ENCODE assay signal across 25 cellular contexts in the genomic region with DNA sequence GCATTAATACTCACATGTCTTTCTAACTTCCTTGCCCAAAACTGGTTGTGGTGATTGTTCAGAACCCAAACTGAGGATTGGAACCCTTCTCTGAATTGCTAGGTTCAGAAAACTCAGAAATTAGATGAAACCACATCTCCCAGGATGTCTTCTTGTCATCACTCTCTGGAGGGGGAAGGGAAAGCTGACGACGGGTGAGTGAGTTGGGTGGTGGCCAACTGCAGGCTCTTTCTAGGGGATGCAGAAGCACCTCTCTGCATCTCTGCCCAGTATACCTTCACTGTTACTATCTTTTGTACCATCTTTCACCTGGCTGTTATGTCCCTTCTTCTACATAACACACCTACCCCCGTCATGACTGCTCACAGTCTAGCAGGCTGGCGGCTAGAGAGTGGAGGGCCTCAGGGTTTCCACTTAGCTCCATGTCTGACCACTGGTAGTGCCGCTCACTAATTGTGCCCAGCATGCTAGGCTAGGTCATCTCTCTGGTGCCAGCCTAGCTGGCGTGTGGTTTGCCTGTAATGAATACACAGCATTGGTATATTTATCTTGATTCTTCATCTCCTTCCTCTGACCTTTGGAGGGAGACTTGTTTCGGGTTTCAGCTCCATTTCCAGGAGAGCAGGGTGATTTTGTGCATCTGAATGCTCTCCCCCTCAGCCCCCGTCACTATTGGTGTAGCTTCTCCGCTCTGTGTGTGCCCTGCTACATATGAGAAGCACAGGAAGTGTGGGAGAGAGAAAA. TPM values are rescaled to one million over a fixed set of nuclear protein-coding genes. Genes with fewer than 3 reads are reported as not detected.
A peak's percentile ranks its signal among the peaks of the same experiment; 100 is the strongest.
DNase-seq lines count a peak whose midpoint lies in the region; ATAC-seq, FAIRE-seq and TF ChIP-seq lines count a peak whose summit lies in the region.
"Had no signal": no experiment of that assay in that cellular context is flagged by ENCODE, and none has a peak within 500 bp of the region (broad histone marks: within the 10 kb centered on the region; RNA-seq: fewer than 3 reads in every experiment).

No MANE protein-coding gene starts in this region.

- H3K4me3 Mint-ChIP-seq in activated CD8-positive, alpha-beta T cell treated with anti-CD3 and anti-CD28 coated beads for 36 hours, result no peak overlapping the region
- H3K4me3 Mint-ChIP-seq: CD8-positive, alpha-beta T cell; T-cell had no signal

- no peaks in the 10 kb centered on the region for H3K9me3 Mint-ChIP-seq in activated CD8-positive, alpha-beta T cell treated with anti-CD3 and anti-CD28 coated beads for 36 hours
- H3K9me3 Mint-ChIP-seq: CD8-positive, alpha-beta T cell; T-cell had no signal

- FAIRE-seq in GM12892 (lab: Jason Lieb, UNC), result peak; percentile 84
- FAIRE-seq: astrocyte had no signal

- H3K27me3 ChIP-seq in Loucy (ENCODE audit: insufficient read depth, low read length, poor library complexity, severe bottlenecking), result no peaks in the 10 kb centered on the region
- H3K27me3 ChIP-seq in mesendoderm (ENCODE audit: insufficient read depth, low read length, poor library complexity), result no peaks in the 10 kb centered on the region
- H3K27me3 ChIP-seq: transverse colon had no signal

- H3K27me3 Mint-ChIP-seq in activated CD8-positive, alpha-beta T cell treated with anti-CD3 and anti-CD28 coated beads for 36 hours, result no peaks in the 10 kb centered on the region
- H3K27me3 Mint-ChIP-seq: T-cell had no signal

- CTCF ChIA-PET in activated CD8-positive, alpha-beta T cell treated with anti-CD3 and anti-CD28 coated beads for 36 hours (lab: Charles Lee), result interaction anchor here (1.2 to 3.7 kb wide), 4 partner anchors 16 to 134 kb away, joined by 3 to 16 read pairs (median 3); no protein-coding TSS in a partner anchor

- H3K4me2 ChIP-seq in Loucy (ENCODE audit: low read depth, low read length, poor library complexity, severe bottlenecking), result peak overlapping the region; percentile 68
- no peak overlapping the region for H3K4me2 ChIP-seq in mesendoderm (ENCODE audit: low read length)

- H3K36me3 ChIP-seq in Loucy (ENCODE audit: insufficient read depth, low read length) (no peaks in the 10 kb centered on the region), mesendoderm (ENCODE audit: control insufficient read depth, insufficient read depth, low read length) (no peaks in the 10 kb centered on the region)
- H3K36me3 ChIP-seq: stomach, transverse colon had no signal

- no peak overlapping the region for H2BK15ac ChIP-seq in mesendoderm (replicated peaks; ENCODE audit: low read depth)

- no peak overlapping the region for H2BK120ac ChIP-seq in mesendoderm (ENCODE audit: low read depth, low read length)

- peaks cover 19% of the 10 kb centered on the region for H3K36me3 Mint-ChIP-seq in activated CD8-positive, alpha-beta T cell treated with anti-CD3 and anti-CD28 coated beads for 36 hours (ENCODE audit: low read depth)

- H3K27ac Mint-ChIP-seq in activated CD8-positive, alpha-beta T cell treated with anti-CD3 and anti-CD28 coated beads for 36 hours, result peak overlapping the region; percentile 57
- H3K27ac Mint-ChIP-seq: CD8-positive, alpha-beta T cell; progenitor cell of endocrine pancreas; T-cell had no signal

- no peak overlapping the region for H4K8ac ChIP-seq in mesendoderm (ENCODE audit: low read depth, low read length)

- H3F3A ChIP-seq in Loucy (ENCODE audit: low read depth), result no peaks in the 10 kb centered on the region

- peaks cover 11% of the 10 kb centered on the region for H4K20me1 ChIP-seq in Loucy (ENCODE audit: insufficient read depth, low read length, poor library complexity, severe bottlenecking)

- peak overlapping the region; percentile 36 for H3K27ac ChIP-seq in mesendoderm (ENCODE audit: low read depth, low read length)
- H3K27ac ChIP-seq: skin epidermis, stomach, transverse colon had no signal

- peaks cover 8% of the 10 kb centered on the region for H3K79me1 ChIP-seq in mesendoderm (ENCODE audit: low read length)

- POLR2A ChIA-PET in activated CD8-positive, alpha-beta T cell treated with anti-CD3 and anti-CD28 coated beads for 36 hours (lab: Charles Lee), result interaction anchor here (1.0 kb wide), 1 partner anchor 55 kb away, joined by 3 read pairs; no protein-coding TSS in a partner anchor

- H3K9ac ChIP-seq in Loucy (ENCODE audit: low read depth, low read length, poor library complexity, severe bottlenecking) (no peak overlapping the region), mesendoderm (ENCODE audit: low read length) (no peak overlapping the region)

- no peaks in the 10 kb centered on the region for H3K9me3 ChIP-seq in Loucy (ENCODE audit: insufficient read depth, low read depth, low read length)
- H3K9me3 ChIP-seq: stomach, transverse colon had no signal

- H3K4me1 Mint-ChIP-seq in activated CD8-positive, alpha-beta T cell treated with anti-CD3 and anti-CD28 coated beads for 36 hours (ENCODE audit: low read depth), result peaks cover 48% of the 10 kb centered on the region

- no peak overlapping the region for H2AFZ ChIP-seq in Loucy (ENCODE audit: low read length)

- TF ChIP-seq POLR2A in GM12892 (IDR thresholded peaks at IDR 0.05; ENCODE audit: low read depth, low read length), result no peak

- H3K56ac ChIP-seq in mesendoderm (ENCODE audit: low read length), result peak overlapping the region; percentile 47

- H3K79me2 ChIP-seq in Loucy (ENCODE audit: insufficient read depth, low read length), result peaks cover 91% of the 10 kb centered on the region
- no peaks in the 10 kb centered on the region for H3K79me2 ChIP-seq in mesendoderm (ENCODE audit: control insufficient read depth, insufficient read depth, low read length)

- intact Hi-C loops in activated CD8-positive, alpha-beta T cell treated with anti-CD3 and anti-CD28 coated beads for 36 hours (cut with micrococcal nuclease), result no loop called here

- no peak overlapping the region for H2AK5ac ChIP-seq in mesendoderm (ENCODE audit: low read length)

- no peak for TF ChIP-seq CTCF in Loucy (conservative IDR thresholded peaks at IDR 0.05; ENCODE audit: low read length)
- TF ChIP-seq CTCF in activated CD8-positive, alpha-beta T cell treated with anti-CD3 and anti-CD28 coated beads for 36 hours (IDR thresholded peaks at IDR 0.05), result no peak

- DNase-seq in GM12892 (ENCODE audit: insufficient read length) (no peak), mesendoderm (no peak), kidney tubule cell (ENCODE audit: low spot score) (no peak), AML-193 (lab: John Stamatoyannopoulos, UW) (no peak)
- DNase-seq in activated CD8-positive, alpha-beta T cell treated with anti-CD3 and anti-CD28 coated beads for 36 hours, result peak; percentile 43
- DNase-seq: activated CD4-positive, alpha-beta T cell treated with anti-CD3 and anti-CD28 coated beads, Interleukin-2, amount 50 U/mL, for 48 hours; activated effector memory CD4-positive, alpha-beta T cell treated with Interleukin-2 at 50 U/mL for 16 hours; CD8-positive, alpha-beta T cell; cerebellar nuclear complex; DMS53; effector CD4-positive, alpha-beta T cell; GF-D8; left colon; MM.1S; NCI-H146; SHP77; stimulated activated CD4-positive, alpha-beta T cell treated with anti-CD3 and anti-CD28 coated beads, Interleukin-2, amount 100 ng/mL, for 24 hours; stomach; T-cell; transverse colon had no signal

- WGBS in mesendoderm (ENCODE audit: extremely low coverage, insufficient coverage, low lambda C conversion rate), result no CpG with 5 or more reads among the region's 9 CpGs

- peak; percentile 52 for ATAC-seq in activated CD8-positive, alpha-beta T cell treated with anti-CD3 and anti-CD28 coated beads for 36 hours
- ATAC-seq in GM21381 (IDR thresholded peaks at IDR 0.05; ENCODE audit: unreplicated experiment), result no peak
- ATAC-seq: CD8-positive, alpha-beta T cell; left colon; T-cell had no signal

- H3K23ac ChIP-seq in mesendoderm (ENCODE audit: low read length), result no peak overlapping the region

- peak overlapping the region; percentile 46 for H3K4me3 ChIP-seq in Loucy (ENCODE audit: low read length, poor library complexity, severe bottlenecking)
- no peak overlapping the region for H3K4me3 ChIP-seq in mesendoderm (ENCODE audit: low read length)
- H3K4me3 ChIP-seq: skin epidermis, stomach, transverse colon had no signal

- H3K4ac ChIP-seq in mesendoderm (ENCODE audit: low read depth, low read length), result peak overlapping the region; percentile 18

- no peak overlapping the region for H2BK5ac ChIP-seq in mesendoderm (ENCODE audit: low read length)

- H3K18ac ChIP-seq in mesendoderm (ENCODE audit: low read length), result peak overlapping the region; percentile 1

- H3K9me2 ChIP-seq in Loucy (replicated peaks; ENCODE audit: low read depth, low read length), result no peaks in the 10 kb centered on the region

- no peak overlapping the region for H4K5ac ChIP-seq in mesendoderm (ENCODE audit: low read length)

- peaks cover 59% of the 10 kb centered on the region for H3K4me1 ChIP-seq in Loucy (ENCODE audit: insufficient read depth, low read length, poor library complexity, severe bottlenecking)
- peaks cover 16% of the 10 kb centered on the region for H3K4me1 ChIP-seq in mesendoderm (ENCODE audit: control insufficient read depth, low read depth, low read length)
- H3K4me1 ChIP-seq: stomach, transverse colon had no signal

RNA-seq across cellular contexts. Expression of a gene that starts 7.3 kb away (rescaled TPM):
- 15.5 TPM for polyA plus RNA-seq in GM12892 (2012; ENCODE audit: missing spikeins)
- 10 to 100 TPM; 15.4 to 16.2 TPM for total RNA-seq in activated CD8-positive, alpha-beta T cell treated with anti-CD3 and anti-CD28 coated beads for 36 hours
- 5.0 TPM for polyA plus RNA-seq in mesendoderm (2013, experiment 1 of 2)
- polyA plus RNA-seq in mesendoderm (2013, experiment 2 of 2), result 5.0 TPM
